ENCODE assay signal across 9 cellular contexts in genomic region chr7:34165927-34166550, GRCh38.
DNase-seq lines count a peak whose midpoint lies in the region; ATAC-seq and TF ChIP-seq lines count a peak whose summit lies in the region.
"Had no signal": no experiment of that assay in that cellular context is flagged by ENCODE, and none has a peak within 500 bp of the region (broad histone marks: within the 10 kb centered on the region; RNA-seq: fewer than 3 reads in every experiment).

No MANE protein-coding gene starts in this region.

- intact Hi-C loops in heart right ventricle (cut with DNase I), result no loop called here
- intact Hi-C loops in CD8-positive, alpha-beta T cell (cut with DNase I, micrococcal nuclease), result no loop called here

- no peaks in the 10 kb centered on the region for H3K4me1 ChIP-seq in heart right ventricle
- H3K4me1 ChIP-seq in CD8-positive, alpha-beta T cell (ENCODE audit: insufficient read depth, low read length), result no peaks in the 10 kb centered on the region

- H3K27ac Mint-ChIP-seq in CD8-positive, alpha-beta T cell, result no peak overlapping the region
- H3K27ac Mint-ChIP-seq: stimulated activated naive B cell treated with anti-CD40 and anti-IgM and Interleukin-4, amounts not matched to agents 10 μg/mL and 1 μg/mL and 100 μg/mL, for 72 hours had no signal

- no peak overlapping the region for H3K4me3 ChIP-seq in HFF-Myc (replicated peaks; ENCODE audit: low read depth, low read length)
- H3K4me3 ChIP-seq in heart right ventricle, result no peak overlapping the region
- no peak overlapping the region for H3K4me3 ChIP-seq in MG63
- H3K4me3 ChIP-seq in CD8-positive, alpha-beta T cell (ENCODE audit: low read depth, low read length), result no peak overlapping the region

- H3K9me3 ChIP-seq in heart right ventricle (peaks cover 0 to 4% (median 0%) of the 10 kb centered on the region in 11 donors), MG63 (no peaks in the 10 kb centered on the region)
- H3K9me3 ChIP-seq in CD8-positive, alpha-beta T cell (ENCODE audit: low read length), result no peaks in the 10 kb centered on the region

- H3K9me3 Mint-ChIP-seq in CD8-positive, alpha-beta T cell, result peaks cover 4% of the 10 kb centered on the region

- no peaks in the 10 kb centered on the region for H3K4me1 Mint-ChIP-seq in CD8-positive, alpha-beta T cell (ENCODE audit: low read depth)
- H3K4me1 Mint-ChIP-seq: stimulated activated naive B cell treated with anti-CD40 and anti-IgM and Interleukin-4, amounts not matched to agents 10 μg/mL and 1 μg/mL and 100 μg/mL, for 72 hours had no signal

- TF ChIP-seq CTCF in HFF-Myc (IDR thresholded peaks at IDR 0.05; ENCODE audit: low read depth, low read length, missing control alignments) (peak; percentile 64), RWPE1 (conservative IDR thresholded peaks at IDR 0.05; ENCODE audit: low read depth) (peak; percentile 36), heart right ventricle (IDR thresholded peaks at IDR 0.05) (peak in 8 of 9 donors; percentile 18 to 58 (median 44))
- TF ChIP-seq CTCF in CD8-positive, alpha-beta T cell (IDR thresholded peaks at IDR 0.05), result no peak

- no peak overlapping the region for H3K4me3 Mint-ChIP-seq in CD8-positive, alpha-beta T cell
- H3K4me3 Mint-ChIP-seq: stimulated activated naive B cell treated with anti-CD40 and anti-IgM and Interleukin-4, amounts not matched to agents 10 μg/mL and 1 μg/mL and 100 μg/mL, for 72 hours had no signal

- H3K36me3 Mint-ChIP-seq in CD8-positive, alpha-beta T cell, result no peaks in the 10 kb centered on the region
- H3K36me3 Mint-ChIP-seq: stimulated activated naive B cell treated with anti-CD40 and anti-IgM and Interleukin-4, amounts not matched to agents 10 μg/mL and 1 μg/mL and 100 μg/mL, for 72 hours had no signal

- DNase-seq in AG20443 (ENCODE audit: low spot score), result peak; percentile 27
- DNase-seq in HFF-Myc (ENCODE audit: extremely low read depth, low read depth), result no peak
- no peak for DNase-seq in RWPE1 (ENCODE audit: low spot score)
- DNase-seq in heart right ventricle, result no peak
- DNase-seq in MG63, result no peak
- no peak for DNase-seq in GM19238 (ENCODE audit: insufficient read length, low spot score)
- no peak for DNase-seq in CD8-positive, alpha-beta T cell
- DNase-seq: stimulated activated naive B cell treated with anti-CD40 and anti-IgM and Interleukin-4, amounts not matched to agents 10 μg/mL and 1 μg/mL and 100 μg/mL, for 72 hours had no signal

- POLR2A ChIA-PET in RWPE1 (lab: Yijun Ruan, JAX; ENCODE audit: low non-redundant PET), result no interaction called here
- POLR2A ChIA-PET in CD8-positive, alpha-beta T cell (lab: Charles Lee), result no interaction called here

- H3K27ac ChIP-seq in RWPE1 (no peak overlapping the region), heart right ventricle (no peak overlapping the region)
- no peak overlapping the region for H3K27ac ChIP-seq in CD8-positive, alpha-beta T cell (ENCODE audit: low read depth, low read length)

- WGBS in heart right ventricle, 2 donors, result 95 to 96% methylated on average over 3 of the region's 3 CpGs

- CTCF ChIA-PET in RWPE1 (lab: Yijun Ruan, JAX), result interaction anchor here (1.4 kb wide), 1 partner anchor 155 kb away, joined by 4 read pairs; no protein-coding TSS in a partner anchor
- CTCF ChIA-PET in CD8-positive, alpha-beta T cell (lab: Charles Lee), result no interaction called here

- ATAC-seq in heart right ventricle (no peak), HG03045 (IDR thresholded peaks at IDR 0.05; ENCODE audit: unreplicated experiment) (no peak)
- no peak for ATAC-seq in CD8-positive, alpha-beta T cell

- H3K36me3 ChIP-seq in heart right ventricle (no peaks in the 10 kb centered on the region), MG63 (no peaks in the 10 kb centered on the region)
- H3K36me3 ChIP-seq in CD8-positive, alpha-beta T cell (ENCODE audit: insufficient read depth, low read length), result no peaks in the 10 kb centered on the region

- H3K27me3 ChIP-seq in heart right ventricle (no peaks in the 10 kb centered on the region), MG63 (no peaks in the 10 kb centered on the region)
- no peaks in the 10 kb centered on the region for H3K27me3 ChIP-seq in CD8-positive, alpha-beta T cell (ENCODE audit: insufficient read depth, low read length)

- no peaks in the 10 kb centered on the region for H3K27me3 Mint-ChIP-seq in CD8-positive, alpha-beta T cell (ENCODE audit: low read depth)
- H3K27me3 Mint-ChIP-seq: stimulated activated naive B cell treated with anti-CD40 and anti-IgM and Interleukin-4, amounts not matched to agents 10 μg/mL and 1 μg/mL and 100 μg/mL, for 72 hours had no signal
